Comparison of ENCODE assay signal across 1 cellular context in genomic region chr3:12508316-12508715, GRCh38.
TF ChIP-seq lines count a peak whose summit lies in the region.

No MANE protein-coding gene starts in this region.

TF ChIP-seq in GM23338, 12 proteins besides CTCF, POLR2A, EP300 and RAD21 (continued from another document):
- TF ChIP-seq REST (IDR thresholded peaks at IDR 0.05; ENCODE audit: unreplicated experiment) (no peak), STAT1 (IDR thresholded peaks at IDR 0.05; ENCODE audit: unreplicated experiment) (no peak), EZH2phosphoT487 (IDR thresholded peaks at IDR 0.05; ENCODE audit: unreplicated experiment) (no peak), ETS1 (IDR thresholded peaks at IDR 0.05) (no peak), JUNB (IDR thresholded peaks at IDR 0.05; ENCODE audit: unreplicated experiment) (no peak), ZNF331 (CRISPR knock-in tag; IDR thresholded peaks at IDR 0.05; ENCODE audit: low read depth) (no peak), EZH2 (IDR thresholded peaks at IDR 0.05; ENCODE audit: low read depth, unreplicated experiment) (no peak)
